18 cellular contexts compared by ENCODE assay signal in the genomic region with DNA sequence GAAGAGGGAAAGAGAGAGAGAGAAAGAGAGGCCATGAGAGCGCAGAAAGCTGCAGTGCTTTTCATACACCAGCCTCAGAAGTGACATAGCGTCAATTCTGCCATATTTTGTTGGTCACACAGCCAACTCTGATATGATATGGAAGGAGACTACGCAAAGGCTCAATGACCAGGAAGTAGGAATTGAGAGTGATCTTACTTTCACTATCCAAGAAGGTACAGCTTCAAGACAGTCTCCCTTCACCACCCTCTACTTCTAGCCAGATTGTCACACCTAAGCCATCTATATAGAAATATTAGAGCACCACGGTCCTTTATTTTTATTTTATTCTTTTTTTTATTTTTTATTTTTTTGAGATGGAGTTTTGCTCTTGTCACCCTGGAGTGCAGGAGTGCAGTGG. TPM values are rescaled to one million over a fixed set of nuclear protein-coding genes. Genes with fewer than 3 reads are reported as not detected.
A peak's percentile ranks its signal among the peaks of the same experiment; 100 is the strongest.
DNase-seq lines count a peak whose midpoint lies in the region; ATAC-seq and TF ChIP-seq lines count a peak whose summit lies in the region.
"Had no signal": no experiment of that assay in that cellular context is flagged by ENCODE, and none has a peak within 500 bp of the region (broad histone marks: within the 10 kb centered on the region; RNA-seq: fewer than 3 reads in every experiment).

No MANE protein-coding gene starts in this region.

- DNase-seq in DMS53 (lab: John Stamatoyannopoulos, UW) (peak; percentile 19), DMS53 treated with DMSO at 0.1 percent for 48 hours (lab: John Stamatoyannopoulos, UW; ENCODE audit: unreplicated experiment) (no peak), dedifferentiated amniotic fluid mesenchymal stem cell (ENCODE audit: extremely low spot score) (peak; percentile 6), osteoblast (ENCODE audit: insufficient read length, low spot score, missing footprints) (no peak), esophagus muscularis mucosa (ENCODE audit: extremely low spot score) (no peak)
- no peak for DNase-seq in activated CD4-positive, CD25-positive, alpha-beta regulatory T cell (lab: John Stamatoyannopoulos, UW)
- DNase-seq: AML-193, GF-D8, GOT3, KBM-7, NCI-H1417 treated with DMSO at 0.1 percent for 48 hours, NCI-H187 treated with DMSO at 0.1 percent for 48 hours, NCI-H526, PC-9, SJCRH30 had no signal

- H3K4me2 ChIP-seq in OCI-LY3 (ENCODE audit: low read length) (peak overlapping the region; percentile 31), osteoblast (ENCODE audit: insufficient read depth, low read length) (peak overlapping the region; percentile 23)
- H3K4me2 ChIP-seq: PC-9 had no signal

- TF ChIP-seq CTCF in OCI-LY3 (IDR thresholded peaks at IDR 0.05; ENCODE audit: low read depth, low read length) (no peak), osteoblast (IDR thresholded peaks at IDR 0.05; ENCODE audit: extremely low read depth, low read depth, low read length) (no peak), esophagus muscularis mucosa (IDR thresholded peaks at IDR 0.05) (no peak)

- H3K4me1 ChIP-seq in OCI-LY3 (ENCODE audit: low read length) (peaks cover 48% of the 10 kb centered on the region), osteoblast (ENCODE audit: insufficient read depth, low read length) (no peaks in the 10 kb centered on the region), esophagus muscularis mucosa (no peaks in the 10 kb centered on the region)
- H3K4me1 ChIP-seq: SJCRH30 had no signal

- H3K79me2 ChIP-seq in OCI-LY3 (ENCODE audit: low read length) (peaks cover 87% of the 10 kb centered on the region), osteoblast (ENCODE audit: insufficient read depth, low read length) (no peaks in the 10 kb centered on the region)

- no peak for TF ChIP-seq POLR2A in esophagus muscularis mucosa (IDR thresholded peaks at IDR 0.05; ENCODE audit: low read depth)

- intact Hi-C loops in esophagus muscularis mucosa (cut with DNase I) = no loop called here

- no peaks in the 10 kb centered on the region for H3K9me3 ChIP-seq in OCI-LY3 (ENCODE audit: insufficient read depth, low read length)
- H3K9me3 ChIP-seq in osteoblast (ENCODE audit: low read depth, low read length) = no peaks in the 10 kb centered on the region
- H3K9me3 ChIP-seq in esophagus muscularis mucosa = no peaks in the 10 kb centered on the region
- H3K9me3 ChIP-seq: SJCRH30 had no signal

- no peak for TF ChIP-seq EP300 in esophagus muscularis mucosa (IDR thresholded peaks at IDR 0.05)

- H3K4me3 ChIP-seq in OCI-LY3 (ENCODE audit: low read length) = no peak overlapping the region
- H3K4me3 ChIP-seq in osteoblast (ENCODE audit: insufficient read depth, low read length) = no peak overlapping the region
- no peak overlapping the region for H3K4me3 ChIP-seq in esophagus muscularis mucosa
- H3K4me3 ChIP-seq: PC-9, SJCRH30 had no signal

- H3K9ac ChIP-seq in OCI-LY3 (ENCODE audit: low read length) = no peak overlapping the region

- H3K27ac ChIP-seq in OCI-LY3 (ENCODE audit: low read length) (peak overlapping the region; percentile 49), osteoblast (ENCODE audit: low read depth, low read length) (no peak overlapping the region), esophagus muscularis mucosa (replicated peaks in 1 of 4) (no peak overlapping the region)
- H3K27ac ChIP-seq: 22Rv1, PC-9, SJCRH30 had no signal

- H2AFZ ChIP-seq in OCI-LY3 (ENCODE audit: low read depth, low read length) (no peak overlapping the region), osteoblast (ENCODE audit: low read length) (peak overlapping the region; percentile 53)
- H2AFZ ChIP-seq: PC-9 had no signal

- no peak for ATAC-seq in HG03097 (IDR thresholded peaks at IDR 0.05; ENCODE audit: low FRiP score, unreplicated experiment)

- WGBS in esophagus muscularis mucosa = 70% methylated on average over 4 of the region's 4 CpGs

- no peaks in the 10 kb centered on the region for H3K27me3 ChIP-seq in OCI-LY3 (ENCODE audit: low read depth, low read length)
- no peaks in the 10 kb centered on the region for H3K27me3 ChIP-seq in osteoblast (ENCODE audit: insufficient read depth, low read length)
- H3K27me3 ChIP-seq in esophagus muscularis mucosa = no peaks in the 10 kb centered on the region
- H3K27me3 ChIP-seq: SJCRH30 had no signal

- H3K36me3 ChIP-seq in OCI-LY3 (replicated peaks; ENCODE audit: low read depth, low read length) (peaks cover 67% of the 10 kb centered on the region), osteoblast (ENCODE audit: insufficient read depth, low read length) (no peaks in the 10 kb centered on the region), esophagus muscularis mucosa (no peaks in the 10 kb centered on the region)
- H3K36me3 ChIP-seq: SJCRH30 had no signal

- H4K20me1 ChIP-seq in OCI-LY3 (ENCODE audit: insufficient read depth, low read length) (no peaks in the 10 kb centered on the region), osteoblast (ENCODE audit: insufficient read depth, low read length) (no peaks in the 10 kb centered on the region)

RNA-seq across cellular contexts. Expression of gene PARP15, which starts 21.1 kb away (rescaled TPM):
- 3.2 and 3.6 TPM in 2 replicates for total RNA-seq in osteoblast
- 1 to 10 TPM in 1 of 4 donors, under 1 TPM in 3; 0.39 to 2.3 (median 0.65) TPM for total RNA-seq in esophagus muscularis mucosa

RNA-seq across cellular contexts. Expression of gene DTX3L, which starts 34.4 kb away (rescaled TPM):
- total RNA-seq in osteoblast = 30.6 and 33.7 TPM in 2 replicates
- 10 to 100 TPM; 21.6 to 33.5 (median 21.8) TPM for total RNA-seq in esophagus muscularis mucosa

RNA-seq across cellular contexts. Expression of gene PARP9, which starts 34.5 kb away (rescaled TPM):
- 29.2 and 33.3 TPM in 2 replicates for total RNA-seq in osteoblast
- 10 to 100 TPM; 16.7 to 24.0 (median 21.3) TPM for total RNA-seq in esophagus muscularis mucosa

Comparison
In these comparisons a context has a peak if more than half of its experiments do, and no peak if none do; other contexts are left out.
1. DNase-seq: peak in DMS53 (single experiment) and dedifferentiated amniotic fluid mesenchymal stem cell (single experiment); none in DMS53 treated with DMSO at 0.1 percent for 48 hours (single experiment), osteoblast (single experiment), activated CD4-positive, CD25-positive, alpha-beta regulatory T cell (0 of 4) and esophagus muscularis mucosa (single experiment).